2 cellular contexts compared by ENCODE assay signal in the genomic region with DNA sequence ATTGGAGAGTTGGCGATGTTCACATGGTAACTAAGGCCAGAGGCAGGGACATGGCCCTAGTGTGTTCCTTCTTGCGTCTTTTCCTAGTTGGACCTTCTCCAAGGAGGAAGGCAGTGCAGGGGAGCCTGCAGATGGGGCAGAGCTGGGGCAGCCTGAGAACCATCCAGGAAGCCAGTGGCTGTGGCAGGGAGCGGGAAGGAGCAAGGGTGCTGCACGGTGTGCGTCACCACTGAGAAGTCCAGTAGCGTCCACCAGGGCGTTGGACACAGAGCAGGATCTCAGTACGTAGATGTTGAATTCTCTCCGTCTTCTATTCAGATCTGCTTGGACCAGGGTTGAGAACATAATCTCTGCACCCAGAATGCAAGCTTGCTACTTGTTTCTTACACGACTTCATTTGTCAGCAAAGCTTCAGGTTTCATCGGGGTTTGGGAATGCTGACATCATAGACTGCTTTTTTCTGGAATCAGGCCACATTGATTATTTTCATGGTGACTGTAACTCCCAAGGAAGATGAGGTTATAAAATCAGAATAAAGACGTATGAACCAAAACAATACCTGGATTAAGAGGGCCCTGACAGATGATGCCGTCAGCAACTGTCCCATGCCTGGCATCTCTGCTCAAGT.
TF ChIP-seq lines count a peak whose summit lies in the region.

No MANE protein-coding gene starts in this region.

TF ChIP-seq in HepG2, 621 proteins besides CTCF, POLR2A, EP300 and RAD21:
- TF ChIP-seq SOX5 (CRISPR knock-in tag; IDR thresholded peaks at IDR 0.05; ENCODE audit: borderline replicate concordance) (no peak), CREB1 (IDR thresholded peaks at IDR 0.05) (0 out of 2 replicates have a peak, but pooled peaks have one; percentile 32), CREB1 (CRISPR knock-in tag; IDR thresholded peaks at IDR 0.05) (no peak)

TF ChIP-seq in H1, 55 proteins besides CTCF, POLR2A, EP300 and RAD21:
- TF ChIP-seq YY1 (IDR thresholded peaks at IDR 0.05; ENCODE audit: low read depth, low read length), result no peak
- no peak for TF ChIP-seq CTBP2 (IDR thresholded peaks at IDR 0.05; ENCODE audit: borderline replicate concordance, insufficient read depth, insufficient read length, low read length)
- TF ChIP-seq TCF12 (IDR thresholded peaks at IDR 0.05; ENCODE audit: low read depth, low read length), result no peak
- no peak for TF ChIP-seq GTF2F1 (IDR thresholded peaks at IDR 0.05; ENCODE audit: borderline replicate concordance, low read depth, low read length)
- TF ChIP-seq CEBPB (IDR thresholded peaks at IDR 0.05; ENCODE audit: low read depth, low read length), result no peak
- TF ChIP-seq POLR2AphosphoS5 (IDR thresholded peaks at IDR 0.05; ENCODE audit: low read depth, low read length), result no peak
- TF ChIP-seq SP1 (IDR thresholded peaks at IDR 0.05; ENCODE audit: low read depth, low read length), result no peak
- no peak for TF ChIP-seq ASH2L (IDR thresholded peaks at IDR 0.05; ENCODE audit: low read length)
